18 cellular contexts compared by ENCODE assay signal in genomic region chr1:29096255-29096896, GRCh38. TPM values are rescaled to one million over a fixed set of nuclear protein-coding genes. Genes with fewer than 3 reads are reported as not detected.
DNase-seq lines count a peak whose midpoint lies in the region; ATAC-seq, FAIRE-seq and TF ChIP-seq lines count a peak whose summit lies in the region.
"Had no signal": no experiment of that assay in that cellular context is flagged by ENCODE, and none has a peak within 500 bp of the region (broad histone marks: within the 10 kb centered on the region; RNA-seq: fewer than 3 reads in every experiment).

No MANE protein-coding gene starts in this region.

- no peak overlapping the region for H3K4me2 ChIP-seq in H1 (ENCODE audit: insufficient read depth in 1 of 2, low read depth in 2 of 2, low read length in 2 of 2)

- POLR2A ChIA-PET in Caco-2 (lab: Charles Lee), result no interaction called here
- POLR2A ChIA-PET in H1 (lab: Charles Lee; ENCODE audit: partially characterized antibody), result interaction anchor here (1.5 kb wide), 1 partner anchor 13 kb away, joined by 3 read pairs; no protein-coding TSS in a partner anchor
- POLR2A ChIA-PET in naive thymus-derived CD8-positive, alpha-beta T cell (lab: Charles Lee), result interaction anchor here (0.6 to 1.2 kb wide), 2 partner anchors 12 to 215 kb away, joined by 3 to 4 read pairs; no protein-coding TSS in a partner anchor

- H3K9me3 ChIP-seq in Caco-2, result no peaks in the 10 kb centered on the region
- H3K9me3 ChIP-seq in H1 (ENCODE audit: insufficient read depth in 2 of 2, low read depth in 1 of 2, low read length in 1 of 2), result no peaks in the 10 kb centered on the region
- H3K9me3 ChIP-seq: thoracic aorta had no signal

- H3K27me3 ChIP-seq in Caco-2 (replicated peaks; ENCODE audit: control insufficient read depth, insufficient read depth, low read length) (no peaks in the 10 kb centered on the region), H1 (replicated peaks in 1 of 4; ENCODE audit: control insufficient read depth in 3 of 4, extremely low read depth in 1 of 4, insufficient read depth in 3 of 4, low read length in 3 of 4) (no peaks in the 10 kb centered on the region), brain microvascular endothelial cell (replicated peaks) (no peaks in the 10 kb centered on the region)

- TF ChIP-seq EP300 in H1 (IDR thresholded peaks at IDR 0.05; ENCODE audit: borderline replicate concordance in 1 of 2, low read depth in 2 of 2, low read length in 2 of 2), result no peak

- H3K27ac ChIP-seq in H1 (ENCODE audit: low read depth, low read length) (no peak overlapping the region), brain microvascular endothelial cell (no peak overlapping the region)
- H3K27ac ChIP-seq: thoracic aorta had no signal

- no peak overlapping the region for H2BK12ac ChIP-seq in H1 (ENCODE audit: low read depth, low read length)

- no peak overlapping the region for H4K91ac ChIP-seq in H1 (replicated peaks; ENCODE audit: insufficient read length, low read length)

- no peak for TF ChIP-seq RAD21 in H1 (IDR thresholded peaks at IDR 0.05 in 1 of 2, conservative IDR thresholded peaks at IDR 0.05 in 1 of 2; ENCODE audit: low read depth in 2 of 2, low read length in 2 of 2)

- TF ChIP-seq POLR2A in H1 (IDR thresholded peaks at IDR 0.05; ENCODE audit: control extremely low read depth in 1 of 2, low read depth in 2 of 2, low read length in 2 of 2), result no peak

- H3K27ac Mint-ChIP-seq in Caco-2 (ENCODE audit: unreplicated experiment) (peak overlapping the region; percentile 66), nephron progenitor cell (no peak overlapping the region)
- H3K27ac Mint-ChIP-seq in naive thymus-derived CD8-positive, alpha-beta T cell, result peak overlapping the region in 4 of 10 donors; percentile 7 to 76 (median 35)
- H3K27ac Mint-ChIP-seq: activated CD4-positive, alpha-beta T cell treated with anti-CD3 and anti-CD28 coated beads, Interleukin-2, amount 10 ng/mL, durations not matched to agents 24 days and 14 days had no signal

- in situ Hi-C loops in brain microvascular endothelial cell (cut with HindIII; ENCODE audit: low pct_ligation_motif_present, low sequenced_read_pairs), result no loop called here

- H3K9me3 Mint-ChIP-seq in Caco-2 (ENCODE audit: unreplicated experiment), result no peaks in the 10 kb centered on the region
- no peaks in the 10 kb centered on the region for H3K9me3 Mint-ChIP-seq in nephron progenitor cell
- peaks cover 0 to 2% (median 0%) of the 10 kb centered on the region in 9 donors for H3K9me3 Mint-ChIP-seq in naive thymus-derived CD8-positive, alpha-beta T cell

- BruUV-seq in Caco-2 (replicated peaks; lab: Mats Ljungman, UMichigan), result no TSS peak

- no peak overlapping the region for H3K4me3 ChIP-seq in Caco-2 (ENCODE audit: low read depth, low read length)
- H3K4me3 ChIP-seq in H1 (ENCODE audit: extremely low read depth in 1 of 4, insufficient read depth in 2 of 4, low read depth in 3 of 4, low read length in 4 of 4), result no peak overlapping the region
- no peak overlapping the region for H3K4me3 ChIP-seq in brain microvascular endothelial cell (ENCODE audit: low read depth, low read length)
- H3K4me3 ChIP-seq: thoracic aorta had no signal

- no peak overlapping the region for H4K8ac ChIP-seq in H1 (ENCODE audit: extremely low read depth, insufficient read depth, low read length)

- no peak for ATAC-seq in naive thymus-derived CD8-positive, alpha-beta T cell
- ATAC-seq in GM21515 (IDR thresholded peaks at IDR 0.05; ENCODE audit: unreplicated experiment), result no peak

- FAIRE-seq in H1 (lab: Jason Lieb, UNC), result no peak
- FAIRE-seq: GM12891 had no signal

- H2BK5ac ChIP-seq in H1 (ENCODE audit: low read depth, low read length), result no peak overlapping the region

- no peak overlapping the region for H3K14ac ChIP-seq in H1 (ENCODE audit: insufficient read length)

- no peaks in the 10 kb centered on the region for H3K79me2 ChIP-seq in H1 (ENCODE audit: control insufficient read depth in 1 of 2, insufficient read depth in 2 of 2, low read length in 2 of 2)

- TF ChIP-seq CTCF in Caco-2 (IDR thresholded peaks at IDR 0.05; ENCODE audit: insufficient read depth in 1 of 2, low read depth in 1 of 2, low read length in 1 of 2, severe bottlenecking in 1 of 2, unreplicated experiment in 1 of 2) (no peak), H1 (IDR thresholded peaks at IDR 0.05; ENCODE audit: control extremely low read depth in 1 of 3, insufficient read depth in 1 of 3, low read depth in 1 of 3, low read length in 3 of 3) (no peak), nephron progenitor cell (IDR thresholded peaks at IDR 0.05) (no peak), brain microvascular endothelial cell (IDR thresholded peaks at IDR 0.05; ENCODE audit: low read depth, low read length, missing control alignments) (no peak)

- H3K36me3 ChIP-seq in Caco-2 (ENCODE audit: control insufficient read depth, insufficient read depth, low read length), result no peaks in the 10 kb centered on the region
- peaks cover 2 to 20% (median 6%) of the 10 kb centered on the region in 4 experiments; a peak in 7 of 8 replicates for H3K36me3 ChIP-seq in H1 (ENCODE audit: control insufficient read depth in 2 of 4, insufficient read depth in 4 of 4, low read length in 3 of 4)
- H3K36me3 ChIP-seq in brain microvascular endothelial cell (replicated peaks), result no peaks in the 10 kb centered on the region

- no peaks in the 10 kb centered on the region for H4K20me1 ChIP-seq in H1 (replicated peaks in 1 of 2; ENCODE audit: control insufficient read depth in 1 of 2, insufficient read depth in 2 of 2, low read length in 2 of 2)

- no peak overlapping the region for H2BK20ac ChIP-seq in H1 (ENCODE audit: low read length)

- H3K9ac ChIP-seq in H1 (replicated peaks in 1 of 4; ENCODE audit: extremely low read depth in 1 of 4, low read depth in 3 of 4, low read length in 3 of 4), result no peak overlapping the region

- H3K4me1 Mint-ChIP-seq in Caco-2 (ENCODE audit: low read depth, unreplicated experiment) (no peaks in the 10 kb centered on the region), nephron progenitor cell (no peaks in the 10 kb centered on the region)
- peaks cover 0 to 7% (median 4%) of the 10 kb centered on the region in 4 donors for H3K4me1 Mint-ChIP-seq in naive thymus-derived CD8-positive, alpha-beta T cell

- no peak overlapping the region for H2AK5ac ChIP-seq in H1 (ENCODE audit: low read depth, low read length)

- H3K4ac ChIP-seq in H1 (replicated peaks; ENCODE audit: insufficient read length, low read depth, low read length), result no peak overlapping the region

- no peak overlapping the region for H4K5ac ChIP-seq in H1 (ENCODE audit: insufficient read length, low read depth, low read length)

- H3K36me3 Mint-ChIP-seq in Caco-2 (ENCODE audit: insufficient read depth, unreplicated experiment) (peaks cover 5% of the 10 kb centered on the region), nephron progenitor cell (ENCODE audit: low read depth) (peaks cover 61% of the 10 kb centered on the region)
- H3K36me3 Mint-ChIP-seq in naive thymus-derived CD8-positive, alpha-beta T cell, result peaks cover 13 to 88% (median 53%) of the 10 kb centered on the region in 3 donors

- H3K79me1 ChIP-seq in H1 (ENCODE audit: low read depth, low read length), result no peaks in the 10 kb centered on the region

- H3K27me3 Mint-ChIP-seq in Caco-2 (ENCODE audit: insufficient read depth, unreplicated experiment) (no peaks in the 10 kb centered on the region), nephron progenitor cell (ENCODE audit: low read depth, poor library complexity) (peaks cover 6% of the 10 kb centered on the region)
- no peaks in the 10 kb centered on the region for H3K27me3 Mint-ChIP-seq in naive thymus-derived CD8-positive, alpha-beta T cell
- H3K27me3 Mint-ChIP-seq: activated CD4-positive, alpha-beta T cell treated with anti-CD3 and anti-CD28 coated beads, Interleukin-2, amount 10 ng/mL, durations not matched to agents 24 days and 14 days had no signal

- H3K56ac ChIP-seq in H1 (replicated peaks; ENCODE audit: insufficient read length, low read depth, low read length), result no peak overlapping the region

- no peak overlapping the region for H3K23ac ChIP-seq in H1 (ENCODE audit: insufficient read length)

- intact Hi-C loops in Caco-2 (cut with micrococcal nuclease; ENCODE audit: unreplicated experiment), result no loop called here

- 95% methylated on average over 3 of the region's 3 CpGs; no CpG with 5 or more reads in 1 of the 2 experiments for WGBS in H1 (ENCODE audit: extremely low coverage in 1 of 2, insufficient coverage in 1 of 2, insufficient read length in 1 of 2, insufficient replicate concordance in 2 of 2, low coverage in 1 of 2, low lambda C conversion rate in 2 of 2, missing lambda C conversion rate in 1 of 2), 2 experiments

- no peaks in the 10 kb centered on the region for H3K4me1 ChIP-seq in Caco-2
- H3K4me1 ChIP-seq in H1 (replicated peaks in 1 of 4; ENCODE audit: control insufficient read depth in 3 of 4, insufficient read depth in 4 of 4, low read length in 3 of 4), result peaks cover 0 to 7% (median 1%) of the 10 kb centered on the region in 4 experiments; a peak in 2 of 7 replicates

- no peaks in the 10 kb centered on the region for H3K23me2 ChIP-seq in H1 (ENCODE audit: low read depth, low read length)

- no peak overlapping the region for H3K18ac ChIP-seq in H1 (ENCODE audit: extremely low read depth, low read length)

- H2AFZ ChIP-seq in H1 (ENCODE audit: low read length), result no peak overlapping the region

- CTCF ChIA-PET in Caco-2 (lab: Charles Lee), result no interaction called here
- CTCF ChIA-PET in H1 (lab: Charles Lee; ENCODE audit: partially characterized antibody), result interaction anchor here (0.6 to 1.2 kb wide), 5 partner anchors 12 to 214 kb away, joined by 3 to 5 read pairs (median 4); no protein-coding TSS in a partner anchor

- H2BK120ac ChIP-seq in H1 (replicated peaks; ENCODE audit: low read depth, low read length), result no peak overlapping the region

- no peak overlapping the region for H2BK15ac ChIP-seq in H1 (ENCODE audit: low read length)

- H3K4me3 Mint-ChIP-seq in Caco-2 (ENCODE audit: unreplicated experiment) (no peak overlapping the region), nephron progenitor cell (no peak overlapping the region)
- H3K4me3 Mint-ChIP-seq in naive thymus-derived CD8-positive, alpha-beta T cell, result no peak overlapping the region
- H3K4me3 Mint-ChIP-seq: activated CD4-positive, alpha-beta T cell treated with anti-CD3 and anti-CD28 coated beads, Interleukin-2, amount 10 ng/mL, durations not matched to agents 24 days and 14 days had no signal

- DNase-seq in Caco-2 (no peak), NCI-H1092 treated with DMSO at 0.1 percent for 48 hours (lab: John Stamatoyannopoulos, UW) (peak; percentile 61), NCI-H345 treated with DMSO at 0.1 percent for 48 hours (lab: John Stamatoyannopoulos, UW; ENCODE audit: unreplicated experiment) (peak; percentile 94), H1 (ENCODE audit: low read depth in 1 of 2, low spot score in 2 of 2) (no peak), nephron progenitor cell (no peak), brain microvascular endothelial cell (no peak)
- no peak for DNase-seq in naive thymus-derived CD8-positive, alpha-beta T cell
- DNase-seq: activated CD4-positive, alpha-beta T cell treated with anti-CD3 and anti-CD28 coated beads, Interleukin-2, amount 10 ng/mL, durations not matched to agents 24 days and 14 days; AML-193; anterior cingulate cortex; erythroblast; NCI-H526 treated with DMSO at 0.1 percent for 48 hours; RPMI8226 had no signal

RNA-seq across cellular contexts. Expression of gene TMEM200B, which starts 27.3 kb away (rescaled TPM):
- 3.3 TPM in 2 replicates for total RNA-seq in Caco-2 (2022)
- total RNA-seq in H1 (2021; fragmentation: NEBNext Ultra II Directional; extraction: Animal tissue kit (Norgen Biotek cat#: 25700)), result 11.0 and 11.3 TPM in 2 replicates
- polyA plus RNA-seq in H1 (2011; rRNA removed), result 4.8 and 4.9 TPM in 2 replicates
- 5.8 TPM for polyA plus RNA-seq in H1 (2011; cell fraction: cytosol; rRNA removed)
- 11.1 TPM for polyA plus RNA-seq in H1 (2011; cell fraction: nucleus; rRNA removed)
- polyA plus RNA-seq in H1 (2012, experiment 1 of 2), result 9.4 to 10.9 TPM (median 10.4 TPM) in 4 replicates
- polyA plus RNA-seq in H1 (2012, experiment 2 of 2), result 11.7 TPM
- 15.6 TPM for polyA plus RNA-seq in H1 (2013, experiment 1 of 2)
- polyA plus RNA-seq in H1 (2013, experiment 2 of 2), result 16.9 TPM
- polyA minus RNA-seq in H1 (2011; rRNA and poly(A)+ RNA removed), result 5.0 and 5.5 TPM in 2 replicates
- 4.2 TPM for polyA minus RNA-seq in H1 (2011; cell fraction: cytosol; rRNA and poly(A)+ RNA removed)
- 5.9 TPM for polyA minus RNA-seq in H1 (2011; cell fraction: nucleus; rRNA and poly(A)+ RNA removed)
- not detected for total RNA-seq in naive thymus-derived CD8-positive, alpha-beta T cell
- under 1 TPM in 1 of 3 donors, not detected in 2; 0.08 TPM for polyA plus RNA-seq in naive thymus-derived CD8-positive, alpha-beta T cell
- total RNA-seq: MCF 10A; T-helper 2 cell treated with Interferon-gamma antibody and Interleukin-4, amounts not matched to agents 100 ng/mL and 5 ng/mL, for 36 hours had no signal

Comparison
In these comparisons a context has a peak if more than half of its experiments do, and no peak if none do; other contexts are left out.
1. DNase-seq: peak in NCI-H1092 treated with DMSO at 0.1 percent for 48 hours (single experiment) and NCI-H345 treated with DMSO at 0.1 percent for 48 hours (single experiment); none in Caco-2 (0 of 2), H1 (0 of 2), nephron progenitor cell (single experiment), brain microvascular endothelial cell (single experiment) and naive thymus-derived CD8-positive, alpha-beta T cell (0 of 10).